1 cellular context compared by ENCODE assay signal in the genomic region with DNA sequence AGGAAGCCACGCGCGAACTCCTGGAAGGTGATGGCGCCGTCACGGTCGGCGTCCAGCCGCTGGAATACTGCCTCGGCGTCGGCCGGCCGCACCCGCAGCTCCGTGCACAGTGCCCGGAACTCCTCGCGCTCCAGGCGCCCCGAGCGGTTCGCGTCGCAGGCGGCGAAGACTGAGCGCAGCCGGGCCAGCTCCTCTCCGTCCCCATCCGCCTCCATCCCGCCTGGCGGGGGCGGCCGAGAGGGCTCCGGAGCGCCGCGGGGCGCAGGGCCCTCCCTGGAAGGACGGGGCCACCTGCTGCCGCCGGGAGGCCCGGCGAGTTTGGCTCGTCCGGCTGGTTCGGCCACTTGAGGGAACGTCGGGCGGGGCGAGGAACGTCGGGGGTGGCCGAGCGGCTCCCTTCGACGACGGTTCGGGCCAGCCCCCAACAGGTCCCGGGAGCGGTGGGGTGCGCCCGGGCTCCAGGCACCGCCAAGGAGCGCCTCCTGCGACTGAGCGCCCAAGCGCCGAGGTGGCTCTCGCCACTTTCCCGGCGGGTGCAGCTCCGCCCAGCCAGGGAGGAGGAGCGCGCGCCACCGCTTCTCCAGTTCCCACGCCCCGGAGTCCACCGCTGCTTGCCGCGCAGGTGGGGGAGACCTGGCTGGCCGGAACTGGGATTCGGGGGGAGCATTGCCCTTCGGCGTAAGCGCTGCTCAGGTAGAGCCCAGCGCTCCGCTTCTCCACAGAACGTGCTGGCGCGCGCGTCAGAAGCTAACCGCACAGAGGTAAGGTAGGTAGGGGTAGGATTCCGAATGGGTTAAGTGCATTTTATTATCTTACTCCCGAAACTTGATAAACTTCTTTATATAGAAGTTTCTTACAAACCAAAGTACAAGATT.
TF ChIP-seq lines count a peak whose summit lies in the region.

A gene (minus strand): TSS at position 490 of the 875 bp plus-strand sequence. CDS start 275 bp downstream, at position 215.

TF ChIP-seq in WTC11, 78 proteins besides CTCF, POLR2A, EP300 and RAD21 (continued from another document):
- TF ChIP-seq, protein P1, sequence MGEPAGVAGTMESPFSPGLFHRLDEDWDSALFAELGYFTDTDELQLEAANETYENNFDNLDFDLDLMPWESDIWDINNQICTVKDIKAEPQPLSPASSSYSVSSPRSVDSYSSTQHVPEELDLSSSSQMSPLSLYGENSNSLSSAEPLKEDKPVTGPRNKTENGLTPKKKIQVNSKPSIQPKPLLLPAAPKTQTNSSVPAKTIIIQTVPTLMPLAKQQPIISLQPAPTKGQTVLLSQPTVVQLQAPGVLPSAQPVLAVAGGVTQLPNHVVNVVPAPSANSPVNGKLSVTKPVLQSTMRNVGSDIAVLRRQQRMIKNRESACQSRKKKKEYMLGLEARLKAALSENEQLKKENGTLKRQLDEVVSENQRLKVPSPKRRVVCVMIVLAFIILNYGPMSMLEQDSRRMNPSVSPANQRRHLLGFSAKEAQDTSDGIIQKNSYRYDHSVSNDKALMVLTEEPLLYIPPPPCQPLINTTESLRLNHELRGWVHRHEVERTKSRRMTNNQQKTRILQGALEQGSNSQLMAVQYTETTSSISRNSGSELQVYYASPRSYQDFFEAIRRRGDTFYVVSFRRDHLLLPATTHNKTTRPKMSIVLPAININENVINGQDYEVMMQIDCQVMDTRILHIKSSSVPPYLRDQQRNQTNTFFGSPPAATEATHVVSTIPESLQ (CRISPR knock-in tag; IDR thresholded peaks at IDR 0.05), result no peak
- TF ChIP-seq ETV6 (CRISPR knock-in tag; IDR thresholded peaks at IDR 0.05) (peak; percentile 66; the same call in 1 of the 2 replicates), RORB (CRISPR knock-in tag; IDR thresholded peaks at IDR 0.05) (no peak), NR1H2 (CRISPR knock-in tag; IDR thresholded peaks at IDR 0.05) (no peak), NFATC4 (CRISPR knock-in tag; IDR thresholded peaks at IDR 0.05) (no peak), MYBL2 (CRISPR knock-in tag; IDR thresholded peaks at IDR 0.05) (peak; percentile 63)
- TF ChIP-seq, protein P2, sequence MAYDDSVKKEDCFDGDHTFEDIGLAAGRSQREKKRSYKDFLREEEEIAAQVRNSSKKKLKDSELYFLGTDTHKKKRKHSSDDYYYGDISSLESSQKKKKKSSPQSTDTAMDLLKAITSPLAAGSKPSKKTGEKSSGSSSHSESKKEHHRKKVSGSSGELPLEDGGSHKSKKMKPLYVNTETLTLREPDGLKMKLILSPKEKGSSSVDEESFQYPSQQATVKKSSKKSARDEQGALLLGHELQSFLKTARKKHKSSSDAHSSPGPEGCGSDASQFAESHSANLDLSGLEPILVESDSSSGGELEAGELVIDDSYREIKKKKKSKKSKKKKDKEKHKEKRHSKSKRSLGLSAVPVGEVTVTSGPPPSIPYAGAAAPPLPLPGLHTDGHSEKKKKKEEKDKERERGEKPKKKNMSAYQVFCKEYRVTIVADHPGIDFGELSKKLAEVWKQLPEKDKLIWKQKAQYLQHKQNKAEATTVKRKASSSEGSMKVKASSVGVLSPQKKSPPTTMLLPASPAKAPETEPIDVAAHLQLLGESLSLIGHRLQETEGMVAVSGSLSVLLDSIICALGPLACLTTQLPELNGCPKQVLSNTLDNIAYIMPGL (CRISPR knock-in tag; IDR thresholded peaks at IDR 0.05), result peak; percentile 90
- TF ChIP-seq, protein P3, sequence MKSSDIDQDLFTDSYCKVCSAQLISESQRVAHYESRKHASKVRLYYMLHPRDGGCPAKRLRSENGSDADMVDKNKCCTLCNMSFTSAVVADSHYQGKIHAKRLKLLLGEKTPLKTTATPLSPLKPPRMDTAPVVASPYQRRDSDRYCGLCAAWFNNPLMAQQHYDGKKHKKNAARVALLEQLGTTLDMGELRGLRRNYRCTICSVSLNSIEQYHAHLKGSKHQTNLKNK (CRISPR knock-in tag; IDR thresholded peaks at IDR 0.05), result no peak
- TF ChIP-seq, protein P4, sequence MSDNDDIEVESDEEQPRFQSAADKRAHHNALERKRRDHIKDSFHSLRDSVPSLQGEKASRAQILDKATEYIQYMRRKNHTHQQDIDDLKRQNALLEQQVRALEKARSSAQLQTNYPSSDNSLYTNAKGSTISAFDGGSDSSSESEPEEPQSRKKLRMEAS (CRISPR knock-in tag; IDR thresholded peaks at IDR 0.05), result peak; percentile 86
- TF ChIP-seq, protein P5, sequence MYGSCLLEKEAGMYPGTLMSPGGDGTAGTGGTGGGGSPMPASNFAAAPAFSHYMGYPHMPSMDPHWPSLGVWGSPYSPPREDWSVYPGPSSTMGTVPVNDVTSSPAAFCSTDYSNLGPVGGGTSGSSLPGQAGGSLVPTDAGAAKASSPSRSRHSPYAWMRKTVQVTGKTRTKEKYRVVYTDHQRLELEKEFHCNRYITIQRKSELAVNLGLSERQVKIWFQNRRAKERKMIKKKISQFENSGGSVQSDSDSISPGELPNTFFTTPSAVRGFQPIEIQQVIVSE (CRISPR knock-in tag; IDR thresholded peaks at IDR 0.05; ENCODE audit: borderline replicate concordance), result no peak
